In genomic region chr6:150752409-150752808, GRCh38 we compare ENCODE assay signal across 18 cellular contexts.
"Had no signal": no experiment of that assay in that cellular context is flagged by ENCODE, and none has a peak within 500 bp of the region (broad histone marks: within the 10 kb centered on the region; RNA-seq: fewer than 3 reads in every experiment).

No MANE protein-coding gene starts in this region.

- H3K27me3 Mint-ChIP-seq: activated CD4-positive, alpha-beta T cell treated with anti-CD3 and anti-CD28 coated beads, Interleukin-2, amount 10 ng/mL, durations not matched to agents 24 days and 14 days; activated naive CD8-positive, alpha-beta T cell treated with anti-CD3 and anti-CD28 coated beads for 36 hours; stimulated activated naive CD8-positive, alpha-beta T cell treated with anti-CD3 and anti-CD28 coated beads, Interleukin-15, amount 100 ng/mL, for 72 hours had no signal

- H3K27ac Mint-ChIP-seq: activated CD4-positive, alpha-beta T cell treated with anti-CD3 and anti-CD28 coated beads, Interleukin-2, amount 10 ng/mL, durations not matched to agents 24 days and 14 days; activated naive CD8-positive, alpha-beta T cell treated with anti-CD3 and anti-CD28 coated beads for 36 hours; naive thymus-derived CD4-positive, alpha-beta T cell; stimulated activated naive CD8-positive, alpha-beta T cell treated with anti-CD3 and anti-CD28 coated beads, Interleukin-15, amount 100 ng/mL, for 72 hours had no signal

- H3K4me1 ChIP-seq: gastroesophageal sphincter, right lobe of liver had no signal

- H3K27ac ChIP-seq: brain microvascular endothelial cell, gastroesophageal sphincter, right lobe of liver had no signal

- H3K4me3 ChIP-seq: gastroesophageal sphincter, lung, right lobe of liver had no signal

- DNase-seq: activated CD4-positive, alpha-beta T cell treated with anti-CD3 and anti-CD28 coated beads, Interleukin-2, amount 10 ng/mL, durations not matched to agents 24 days and 14 days; activated CD4-positive, CD25-positive, alpha-beta regulatory T cell; activated CD8-positive, alpha-beta memory T cell treated with anti-CD3 and anti-CD28 coated beads for 24 hours; activated gamma-delta T cell treated with Interleukin-2 at 50 U/mL for 16 hours; activated naive CD8-positive, alpha-beta T cell treated with anti-CD3 and anti-CD28 coated beads for 36 hours; amygdala; brain microvascular endothelial cell; cerebellar nuclear complex; effector memory CD4-positive, alpha-beta T cell; left colon; naive thymus-derived CD4-positive, alpha-beta T cell; occipital lobe; right lobe of liver; stimulated activated naive CD8-positive, alpha-beta T cell treated with anti-CD3 and anti-CD28 coated beads, Interleukin-15, amount 100 ng/mL, for 72 hours; T-helper 2 cell had no signal

- FAIRE-seq: islet of Langerhans had no signal

- H3K9me3 ChIP-seq: gastroesophageal sphincter, right lobe of liver had no signal

- H3K4me1 Mint-ChIP-seq: activated CD4-positive, alpha-beta T cell treated with anti-CD3 and anti-CD28 coated beads, Interleukin-2, amount 10 ng/mL, durations not matched to agents 24 days and 14 days; activated naive CD8-positive, alpha-beta T cell treated with anti-CD3 and anti-CD28 coated beads for 36 hours; stimulated activated naive CD8-positive, alpha-beta T cell treated with anti-CD3 and anti-CD28 coated beads, Interleukin-15, amount 100 ng/mL, for 72 hours had no signal

- H3K4me3 Mint-ChIP-seq: activated CD4-positive, alpha-beta T cell treated with anti-CD3 and anti-CD28 coated beads, Interleukin-2, amount 10 ng/mL, durations not matched to agents 24 days and 14 days; activated naive CD8-positive, alpha-beta T cell treated with anti-CD3 and anti-CD28 coated beads for 36 hours; naive thymus-derived CD4-positive, alpha-beta T cell; stimulated activated naive CD8-positive, alpha-beta T cell treated with anti-CD3 and anti-CD28 coated beads, Interleukin-15, amount 100 ng/mL, for 72 hours had no signal

- H3K27me3 ChIP-seq: brain microvascular endothelial cell, gastroesophageal sphincter, right lobe of liver had no signal

- H3K9me3 Mint-ChIP-seq: activated CD4-positive, alpha-beta T cell treated with anti-CD3 and anti-CD28 coated beads, Interleukin-2, amount 10 ng/mL, durations not matched to agents 24 days and 14 days; activated naive CD8-positive, alpha-beta T cell treated with anti-CD3 and anti-CD28 coated beads for 36 hours; stimulated activated naive CD8-positive, alpha-beta T cell treated with anti-CD3 and anti-CD28 coated beads, Interleukin-15, amount 100 ng/mL, for 72 hours had no signal

- ATAC-seq: gastroesophageal sphincter; left colon; naive thymus-derived CD4-positive, alpha-beta T cell; right lobe of liver; stimulated activated naive CD8-positive, alpha-beta T cell treated with anti-CD3 and anti-CD28 coated beads, Interleukin-15, amount 100 ng/mL, for 72 hours had no signal

- H3K36me3 ChIP-seq: brain microvascular endothelial cell, gastroesophageal sphincter, right lobe of liver had no signal

- H3K36me3 Mint-ChIP-seq: activated naive CD8-positive, alpha-beta T cell treated with anti-CD3 and anti-CD28 coated beads for 36 hours; naive thymus-derived CD4-positive, alpha-beta T cell had no signal
